ENCODE assay signal across 1 cellular context in the genomic region with DNA sequence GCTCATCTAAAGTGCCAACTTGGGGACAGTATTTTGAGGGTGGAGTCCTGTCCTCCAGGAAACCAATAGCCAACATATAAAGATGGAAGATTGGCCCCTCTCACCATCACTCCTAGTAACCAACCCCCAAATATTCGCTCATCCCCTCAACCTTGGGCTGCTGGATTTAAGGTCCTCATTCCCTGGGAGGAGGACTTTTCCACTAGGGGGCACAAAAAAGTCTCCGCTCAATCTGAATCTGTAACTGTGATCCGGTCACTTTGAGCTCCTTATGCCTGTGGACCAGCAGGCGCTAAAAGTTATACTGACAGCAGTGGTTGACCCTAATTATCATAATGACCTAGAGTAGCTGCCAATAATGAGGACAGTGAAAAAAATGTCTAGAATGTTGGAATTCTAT.
A peak's percentile ranks its signal among the peaks of the same experiment; 100 is the strongest.
TF ChIP-seq lines count a peak whose summit lies in the region.

No MANE protein-coding gene starts in this region.

TF ChIP-seq in K562, 482 proteins besides CTCF, POLR2A, EP300 and RAD21:
- TF ChIP-seq ZNF75A (CRISPR knock-in tag; IDR thresholded peaks at IDR 0.05) (no peak), RBFOX2 (IDR thresholded peaks at IDR 0.05; ENCODE audit: low read depth, low read length) (no peak), ZSCAN29 (IDR thresholded peaks at IDR 0.05) (no peak), KHSRP (IDR thresholded peaks at IDR 0.05) (no peak), NEUROD1 (IDR thresholded peaks at IDR 0.05; ENCODE audit: borderline replicate concordance, low read depth, low read length, partially characterized antibody) (no peak)
- TF ChIP-seq, protein P1, sequence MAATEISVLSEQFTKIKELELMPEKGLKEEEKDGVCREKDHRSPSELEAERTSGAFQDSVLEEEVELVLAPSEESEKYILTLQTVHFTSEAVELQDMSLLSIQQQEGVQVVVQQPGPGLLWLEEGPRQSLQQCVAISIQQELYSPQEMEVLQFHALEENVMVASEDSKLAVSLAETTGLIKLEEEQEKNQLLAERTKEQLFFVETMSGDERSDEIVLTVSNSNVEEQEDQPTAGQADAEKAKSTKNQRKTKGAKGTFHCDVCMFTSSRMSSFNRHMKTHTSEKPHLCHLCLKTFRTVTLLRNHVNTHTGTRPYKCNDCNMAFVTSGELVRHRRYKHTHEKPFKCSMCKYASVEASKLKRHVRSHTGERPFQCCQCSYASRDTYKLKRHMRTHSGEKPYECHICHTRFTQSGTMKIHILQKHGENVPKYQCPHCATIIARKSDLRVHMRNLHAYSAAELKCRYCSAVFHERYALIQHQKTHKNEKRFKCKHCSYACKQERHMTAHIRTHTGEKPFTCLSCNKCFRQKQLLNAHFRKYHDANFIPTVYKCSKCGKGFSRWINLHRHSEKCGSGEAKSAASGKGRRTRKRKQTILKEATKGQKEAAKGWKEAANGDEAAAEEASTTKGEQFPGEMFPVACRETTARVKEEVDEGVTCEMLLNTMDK (IDR thresholded peaks at IDR 0.05; ENCODE audit: borderline replicate concordance, insufficient read depth, low read depth, low read length, poor library complexity, severe bottlenecking): peak; percentile 41
- TF ChIP-seq, protein P2, sequence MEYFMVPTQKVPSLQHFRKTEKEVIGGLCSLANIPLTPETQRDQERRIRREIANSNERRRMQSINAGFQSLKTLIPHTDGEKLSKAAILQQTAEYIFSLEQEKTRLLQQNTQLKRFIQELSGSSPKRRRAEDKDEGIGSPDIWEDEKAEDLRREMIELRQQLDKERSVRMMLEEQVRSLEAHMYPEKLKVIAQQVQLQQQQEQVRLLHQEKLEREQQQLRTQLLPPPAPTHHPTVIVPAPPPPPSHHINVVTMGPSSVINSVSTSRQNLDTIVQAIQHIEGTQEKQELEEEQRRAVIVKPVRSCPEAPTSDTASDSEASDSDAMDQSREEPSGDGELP (CRISPR knock-in tag; IDR thresholded peaks at IDR 0.05; ENCODE audit: borderline replicate concordance): no peak
- TF ChIP-seq, protein P3, sequence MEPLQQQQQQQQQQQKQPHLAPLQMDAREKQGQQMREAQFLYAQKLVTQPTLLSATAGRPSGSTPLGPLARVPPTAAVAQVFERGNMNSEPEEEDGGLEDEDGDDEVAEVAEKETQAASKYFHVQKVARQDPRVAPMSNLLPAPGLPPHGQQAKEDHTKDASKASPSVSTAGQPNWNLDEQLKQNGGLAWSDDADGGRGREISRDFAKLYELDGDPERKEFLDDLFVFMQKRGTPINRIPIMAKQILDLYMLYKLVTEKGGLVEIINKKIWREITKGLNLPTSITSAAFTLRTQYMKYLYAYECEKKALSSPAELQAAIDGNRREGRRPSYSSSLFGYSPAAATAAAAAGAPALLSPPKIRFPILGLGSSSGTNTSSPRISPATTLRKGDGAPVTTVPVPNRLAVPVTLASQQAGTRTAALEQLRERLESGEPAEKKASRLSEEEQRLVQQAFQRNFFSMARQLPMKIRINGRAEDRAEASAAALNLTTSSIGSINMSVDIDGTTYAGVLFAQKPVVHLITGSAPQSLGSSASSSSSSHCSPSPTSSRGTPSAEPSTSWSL (CRISPR knock-in tag; IDR thresholded peaks at IDR 0.05; ENCODE audit: borderline replicate concordance): no peak
